In genomic region chr11:130431337-130431773, GRCh38 we compare ENCODE assay signal across 8 cellular contexts. TPM values are rescaled to one million over a fixed set of nuclear protein-coding genes. Genes with fewer than 3 reads are reported as not detected.
A peak's percentile ranks its signal among the peaks of the same experiment; 100 is the strongest.
DNase-seq lines count a peak whose midpoint lies in the region; ATAC-seq and TF ChIP-seq lines count a peak whose summit lies in the region.

No MANE protein-coding gene starts in this region.

- no peak overlapping the region for H3K4me3 Mint-ChIP-seq in activated CD8-positive, alpha-beta T cell treated with anti-CD3 and anti-CD28 coated beads for 36 hours
- H3K4me3 Mint-ChIP-seq in effector memory CD8-positive, alpha-beta T cell: no peak overlapping the region

- intact Hi-C loops in activated CD8-positive, alpha-beta T cell treated with anti-CD3 and anti-CD28 coated beads for 36 hours (cut with micrococcal nuclease): loop anchor here (5.0 kb wide), 1 partner anchor 219 kb away; no protein-coding TSS in a partner anchor

- peak; percentile 48 for ATAC-seq in HG02981 (IDR thresholded peaks at IDR 0.05; ENCODE audit: unreplicated experiment)
- ATAC-seq in activated CD8-positive, alpha-beta T cell treated with anti-CD3 and anti-CD28 coated beads for 36 hours: peak; percentile 64
- peak; percentile 59 for ATAC-seq in effector memory CD8-positive, alpha-beta T cell (replicated peaks)

- peaks cover 7% of the 10 kb centered on the region for H3K4me1 Mint-ChIP-seq in activated CD8-positive, alpha-beta T cell treated with anti-CD3 and anti-CD28 coated beads for 36 hours (ENCODE audit: low read depth)
- peaks cover 13 to 15% of the 10 kb centered on the region in 2 donors for H3K4me1 Mint-ChIP-seq in effector memory CD8-positive, alpha-beta T cell (ENCODE audit: low read depth in 2 of 2)

- H3K27me3 Mint-ChIP-seq in activated CD8-positive, alpha-beta T cell treated with anti-CD3 and anti-CD28 coated beads for 36 hours: peaks cover 40% of the 10 kb centered on the region
- peaks cover 47% of the 10 kb centered on the region in 2 donors for H3K27me3 Mint-ChIP-seq in effector memory CD8-positive, alpha-beta T cell

- CTCF ChIA-PET in activated CD8-positive, alpha-beta T cell treated with anti-CD3 and anti-CD28 coated beads for 36 hours (lab: Charles Lee): interaction anchor here (0.7 to 10.6 kb wide), 22 partner anchors 10 to 478 kb away, joined by 3 to 279 read pairs (median 4); no protein-coding TSS in a partner anchor

- peak; percentile 64 for TF ChIP-seq CTCF in activated CD8-positive, alpha-beta T cell treated with anti-CD3 and anti-CD28 coated beads for 36 hours (IDR thresholded peaks at IDR 0.05)

- H3K36me3 Mint-ChIP-seq in activated CD8-positive, alpha-beta T cell treated with anti-CD3 and anti-CD28 coated beads for 36 hours (ENCODE audit: low read depth): no peaks in the 10 kb centered on the region
- H3K36me3 Mint-ChIP-seq in effector memory CD8-positive, alpha-beta T cell (ENCODE audit: insufficient read depth): no peaks in the 10 kb centered on the region

- peak; percentile 11 for DNase-seq in SIG-M5 treated with dmso at 0.1 percent for 504 hours (lab: John Stamatoyannopoulos, UW; ENCODE audit: unreplicated experiment)
- no peak for DNase-seq in SIG-M5 (lab: John Stamatoyannopoulos, UW)
- DNase-seq in NCI-H526 treated with DMSO at 0.1 percent for 48 hours (lab: John Stamatoyannopoulos, UW): peak; percentile 65
- peak; percentile 86 for DNase-seq in activated CD8-positive, alpha-beta T cell treated with anti-CD3 and anti-CD28 coated beads for 36 hours
- DNase-seq in effector memory CD8-positive, alpha-beta T cell: peak; percentile 67 to 70 (median 70)
- peak; percentile 78 for DNase-seq in midbrain (lab: John Stamatoyannopoulos, UW)
- peak; percentile 20 to 39 for DNase-seq in stimulated activated CD8-positive, alpha-beta memory T cell treated with anti-CD3 and anti-CD28 coated beads, Interleukin-4, amount 100 ng/mL, for 4 hours (ENCODE audit: low read depth in 2 of 2, low spot score in 1 of 2)

- no peaks in the 10 kb centered on the region for H3K9me3 Mint-ChIP-seq in activated CD8-positive, alpha-beta T cell treated with anti-CD3 and anti-CD28 coated beads for 36 hours
- no peaks in the 10 kb centered on the region for H3K9me3 Mint-ChIP-seq in effector memory CD8-positive, alpha-beta T cell

- H3K27ac Mint-ChIP-seq in activated CD8-positive, alpha-beta T cell treated with anti-CD3 and anti-CD28 coated beads for 36 hours: no peak overlapping the region
- H3K27ac Mint-ChIP-seq in effector memory CD8-positive, alpha-beta T cell: no peak overlapping the region

- POLR2A ChIA-PET in activated CD8-positive, alpha-beta T cell treated with anti-CD3 and anti-CD28 coated beads for 36 hours (lab: Charles Lee): no interaction called here

RNA-seq across cellular contexts. Expression of gene ADAMTS8, which starts 2.9 kb away (rescaled TPM):
- not detected for total RNA-seq in activated CD8-positive, alpha-beta T cell treated with anti-CD3 and anti-CD28 coated beads for 36 hours

RNA-seq across cellular contexts. Expression of gene ADAMTS15, which starts 17.1 kb away (rescaled TPM):
- total RNA-seq in activated CD8-positive, alpha-beta T cell treated with anti-CD3 and anti-CD28 coated beads for 36 hours: not detected
